Comparison of ENCODE assay signal across 8 cellular contexts in genomic region chr17:55356440-55357328, GRCh38.
DNase-seq lines count a peak whose midpoint lies in the region; ATAC-seq and TF ChIP-seq lines count a peak whose summit lies in the region.

No MANE protein-coding gene starts in this region.

- no peaks in the 10 kb centered on the region for H3K36me3 ChIP-seq in fibroblast of lung (ENCODE audit: control insufficient read depth, insufficient read depth, low read length)
- no peaks in the 10 kb centered on the region for H3K36me3 ChIP-seq in neural progenitor cell
- no peaks in the 10 kb centered on the region for H3K36me3 ChIP-seq in thyroid gland

- H3K27me3 ChIP-seq in fibroblast of lung (ENCODE audit: control insufficient read depth, insufficient read depth, low read length) (no peaks in the 10 kb centered on the region), neural progenitor cell (no peaks in the 10 kb centered on the region), thyroid gland (no peaks in the 10 kb centered on the region)

- intact Hi-C loops in thyroid gland (cut with DNase I): no loop called here

- peak; percentile 98 for ATAC-seq in GM21786 (IDR thresholded peaks at IDR 0.05; ENCODE audit: unreplicated experiment)

- DNase-seq in EH (ENCODE audit: low read depth) (peak; percentile 69), KBM-7 (peak; percentile 79), OCI-M1 (lab: John Stamatoyannopoulos, UW) (peak; percentile 91), activated T-cell treated with anti-CD3 and anti-CD28 coated beads for 4 hours (peak; percentile 59), fibroblast of lung (ENCODE audit: low read depth in 2 of 2) (peak; percentile 42 to 71), neural progenitor cell (ENCODE audit: low spot score) (peak; percentile 83), thyroid gland (peak; percentile 54 to 64)

- no peak overlapping the region for H3K27ac Mint-ChIP-seq in neural progenitor cell

- WGBS in thyroid gland, 2 donors: 48 to 54% methylated on average over 3 of the region's 3 CpGs

- no peak overlapping the region for H3K9ac ChIP-seq in fibroblast of lung (ENCODE audit: insufficient read depth, low read length)
- H3K9ac ChIP-seq in neural progenitor cell: no peak overlapping the region

- H3K4me3 Mint-ChIP-seq in neural progenitor cell: no peak overlapping the region

- TF ChIP-seq POLR2A in thyroid gland (IDR thresholded peaks at IDR 0.05): no peak

- peaks cover 6% of the 10 kb centered on the region for H3K9me3 Mint-ChIP-seq in neural progenitor cell

- H3K4me1 ChIP-seq in fibroblast of lung (ENCODE audit: control insufficient read depth, extremely low read depth, insufficient read depth, low read length) (no peaks in the 10 kb centered on the region), neural progenitor cell (peaks cover 5% of the 10 kb centered on the region), thyroid gland (peaks cover 13 to 20% of the 10 kb centered on the region in 2 donors)

- H2AFZ ChIP-seq in fibroblast of lung (ENCODE audit: low read length) (no peak overlapping the region), neural progenitor cell (replicated peaks) (peak overlapping the region; percentile 80)

- in situ Hi-C loops in KBM-7 (cut with MboI; ENCODE audit: low pct_unique_long_range_greater_than_20kb, low sequenced_read_pairs): no loop called here

- no peaks in the 10 kb centered on the region for H3F3A ChIP-seq in neural progenitor cell (ENCODE audit: low read depth)

- H3K27me3 Mint-ChIP-seq in neural progenitor cell (ENCODE audit: insufficient read depth, low read depth): no peaks in the 10 kb centered on the region

- no peaks in the 10 kb centered on the region for H3K4me1 Mint-ChIP-seq in neural progenitor cell

- H3K27ac ChIP-seq in fibroblast of lung (ENCODE audit: insufficient read depth, low read length): no peak overlapping the region
- H3K27ac ChIP-seq in neural progenitor cell: no peak overlapping the region
- H3K27ac ChIP-seq in thyroid gland: peak overlapping the region in 2 of 3 donors; percentile 11 to 74

- TF ChIP-seq CTCF in fibroblast of lung (conservative IDR thresholded peaks at IDR 0.05 in 1 of 2, IDR thresholded peaks at IDR 0.05 in 1 of 2; ENCODE audit: low read depth in 1 of 2, low read length in 2 of 2): peak; percentile 77 to 90
- peak; percentile 89 for TF ChIP-seq CTCF in neural progenitor cell (IDR thresholded peaks at IDR 0.05)
- peak; percentile 38 to 59 (median 49) for TF ChIP-seq CTCF in thyroid gland (IDR thresholded peaks at IDR 0.05)

- H3K9me3 ChIP-seq in fibroblast of lung (ENCODE audit: control insufficient read depth, insufficient read depth, low read depth, low read length): no peaks in the 10 kb centered on the region
- peaks cover 4% of the 10 kb centered on the region for H3K9me3 ChIP-seq in neural progenitor cell (ENCODE audit: low read depth)
- H3K9me3 ChIP-seq in thyroid gland: no peaks in the 10 kb centered on the region

- no peak overlapping the region for H3K4me3 ChIP-seq in fibroblast of lung (replicated peaks in 1 of 4; ENCODE audit: control extremely low read depth in 1 of 4, insufficient read depth in 1 of 4, low read depth in 3 of 4, low read length in 4 of 4)
- H3K4me3 ChIP-seq in neural progenitor cell: no peak overlapping the region
- no peak overlapping the region for H3K4me3 ChIP-seq in thyroid gland (replicated peaks in 1 of 3)

- peaks cover 1% of the 10 kb centered on the region for H3K36me3 Mint-ChIP-seq in neural progenitor cell

- H4K20me1 ChIP-seq in fibroblast of lung (ENCODE audit: control insufficient read depth, extremely low read depth, insufficient read depth, low read length) (no peaks in the 10 kb centered on the region), neural progenitor cell (ENCODE audit: low read depth) (no peaks in the 10 kb centered on the region)

- H3K79me2 ChIP-seq in fibroblast of lung (ENCODE audit: control insufficient read depth, insufficient read depth, low read length) (no peaks in the 10 kb centered on the region), neural progenitor cell (ENCODE audit: low read depth) (no peaks in the 10 kb centered on the region)

- no peak overlapping the region for H3K4me2 ChIP-seq in fibroblast of lung (ENCODE audit: extremely low read depth, insufficient read depth, low read length)
- H3K4me2 ChIP-seq in neural progenitor cell: no peak overlapping the region

Comparison
In these comparisons a context has a peak if more than half of its experiments do, and no peak if none do; other contexts are left out.
1. H3K27ac ChIP-seq: peak in thyroid gland (2 of 3); none in fibroblast of lung (single experiment) and neural progenitor cell (single experiment).
2. Peak in every context shown above with its lines, with median percentiles within 50 percentile points of each other: DNase-seq and CTCF ChIP-seq.